Comparison of ENCODE assay signal across 8 cellular contexts in the genomic region with DNA sequence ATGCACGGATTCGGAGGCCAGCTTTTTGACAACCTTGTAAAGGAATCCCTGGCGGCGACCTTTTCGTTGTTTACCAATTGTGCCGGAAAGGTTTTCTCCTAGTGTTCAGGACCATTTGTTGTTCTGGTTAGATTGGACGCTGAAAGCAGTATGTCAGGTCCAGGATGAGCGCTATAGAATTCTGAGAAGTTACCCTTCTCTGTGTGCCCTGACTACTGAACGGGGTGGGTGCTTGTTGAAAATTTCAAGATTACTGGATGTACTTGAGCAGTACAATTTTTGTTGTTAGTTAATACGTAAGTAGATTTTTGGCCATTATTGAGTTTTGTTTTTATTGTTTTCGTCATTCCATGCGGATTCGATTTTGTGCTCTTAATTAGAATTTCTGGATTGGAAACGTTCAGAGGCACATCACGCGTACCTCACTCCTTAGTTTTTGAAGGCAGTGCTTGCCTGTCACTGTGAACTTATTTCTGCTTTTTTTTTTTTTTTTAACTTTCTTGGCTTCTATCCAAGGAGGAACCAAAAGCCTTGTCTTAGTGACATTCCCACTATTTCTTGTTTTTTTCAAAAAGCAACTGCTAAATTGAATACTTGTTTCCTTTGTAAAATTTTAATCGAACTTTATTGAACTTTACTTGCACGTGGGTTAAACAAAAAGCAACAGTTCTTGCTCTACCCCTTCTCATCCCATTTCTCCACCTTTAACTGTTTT. TPM values are rescaled to one million over a fixed set of nuclear protein-coding genes. Genes with fewer than 3 reads are reported as not detected.
DNase-seq lines count a peak whose midpoint lies in the region; ATAC-seq and TF ChIP-seq lines count a peak whose summit lies in the region.

No MANE protein-coding gene starts in this region.

- no peak for TF ChIP-seq CTCF in Loucy (conservative IDR thresholded peaks at IDR 0.05; ENCODE audit: low read length)
- TF ChIP-seq CTCF in choroid plexus epithelial cell (conservative IDR thresholded peaks at IDR 0.05; ENCODE audit: low read depth, low read length) = peak; percentile 4

- no peaks in the 10 kb centered on the region for H3F3A ChIP-seq in Loucy (ENCODE audit: low read depth)

- H2AFZ ChIP-seq in Loucy (ENCODE audit: low read length) = peak overlapping the region; percentile 85

- peak; percentile 16 for ATAC-seq in GM19455 (IDR thresholded peaks at IDR 0.05; ENCODE audit: unreplicated experiment)

- no peaks in the 10 kb centered on the region for H3K27me3 ChIP-seq in Loucy (ENCODE audit: insufficient read depth, low read length, poor library complexity, severe bottlenecking)

- H3K27ac ChIP-seq in mesodermal cell (ENCODE audit: low read depth, low read length, severe bottlenecking) = peak overlapping the region; percentile 99

- no peaks in the 10 kb centered on the region for H3K36me3 ChIP-seq in Loucy (ENCODE audit: insufficient read depth, low read length)
- peaks cover 21% of the 10 kb centered on the region for H3K36me3 ChIP-seq in mesodermal cell (ENCODE audit: control insufficient read depth, insufficient read depth, low read length)

- H3K4me3 ChIP-seq in Loucy (ENCODE audit: low read length, poor library complexity, severe bottlenecking) = peak overlapping the region; percentile 96
- H3K4me3 ChIP-seq in choroid plexus epithelial cell (ENCODE audit: low read depth, low read length) = peak overlapping the region; percentile 92
- peak overlapping the region; percentile 85 for H3K4me3 ChIP-seq in mesodermal cell (ENCODE audit: extremely low read depth, insufficient read depth, low read length, poor library complexity, severe bottlenecking)

- peaks cover 27% of the 10 kb centered on the region for H4K20me1 ChIP-seq in Loucy (ENCODE audit: insufficient read depth, low read length, poor library complexity, severe bottlenecking)

- DNase-seq in Ammon's horn (ENCODE audit: low spot score) (peak; percentile 9), choroid plexus epithelial cell (ENCODE audit: low read depth) (peak; percentile 39), NCI-H345 treated with DMSO at 0.1 percent for 48 hours (lab: John Stamatoyannopoulos, UW; ENCODE audit: unreplicated experiment) (no peak), NCI-H2227 treated with DMSO at 0.1 percent for 48 hours (lab: John Stamatoyannopoulos, UW) (no peak)
- no peak for DNase-seq in stimulated activated naive CD4-positive, alpha-beta T cell (lab: John Stamatoyannopoulos, UW)

- H3K79me2 ChIP-seq in Loucy (ENCODE audit: insufficient read depth, low read length) = peaks cover 39% of the 10 kb centered on the region

- H3K9ac ChIP-seq in Loucy (ENCODE audit: low read depth, low read length, poor library complexity, severe bottlenecking) = peak overlapping the region; percentile 96

- H3K4me2 ChIP-seq in Loucy (ENCODE audit: low read depth, low read length, poor library complexity, severe bottlenecking) = peak overlapping the region; percentile 90

- H3K4me1 ChIP-seq in Loucy (ENCODE audit: insufficient read depth, low read length, poor library complexity, severe bottlenecking) (peaks cover 25% of the 10 kb centered on the region), mesodermal cell (ENCODE audit: control insufficient read depth, insufficient read depth, low read length, poor library complexity, severe bottlenecking) (peaks cover 6% of the 10 kb centered on the region)

- no peaks in the 10 kb centered on the region for H3K9me3 ChIP-seq in Loucy (ENCODE audit: insufficient read depth, low read depth, low read length)
- no peaks in the 10 kb centered on the region for H3K9me3 ChIP-seq in mesodermal cell (ENCODE audit: control insufficient read depth, low read length)

- 3 to 7% methylated on average over 17 to 18 of the region's 18 CpGs for WGBS in mesodermal cell (ENCODE audit: insufficient coverage in 2 of 2), 2 experiments

- H3K9me2 ChIP-seq in Loucy (replicated peaks; ENCODE audit: low read depth, low read length) = no peaks in the 10 kb centered on the region

RNA-seq across cellular contexts. Expression of a gene that starts 0.9 kb away (rescaled TPM):
- 105 TPM for polyA plus RNA-seq in mesodermal cell (2013, experiment 1 of 2)
- polyA plus RNA-seq in mesodermal cell (2013, experiment 2 of 2) = 103 TPM

Comparison
In these comparisons a context has a peak if more than half of its experiments do, and no peak if none do; other contexts are left out.
1. DNase-seq: peak in Ammon's horn (single experiment) and choroid plexus epithelial cell (single experiment); none in NCI-H345 treated with DMSO at 0.1 percent for 48 hours (single experiment), NCI-H2227 treated with DMSO at 0.1 percent for 48 hours (single experiment) and stimulated activated naive CD4-positive, alpha-beta T cell (0 of 6).
2. Peak in every context shown above with its lines, with median percentiles within 50 percentile points of each other: H3K4me3 ChIP-seq.